10 cellular contexts compared by ENCODE assay signal in genomic region chr11:702731-703461, GRCh38. TPM values are rescaled to one million over a fixed set of nuclear protein-coding genes. Genes with fewer than 3 reads are reported as not detected.
DNase-seq lines count a peak whose midpoint lies in the region; ATAC-seq and TF ChIP-seq lines count a peak whose summit lies in the region.
"Had no signal": no experiment of that assay in that cellular context is flagged by ENCODE, and none has a peak within 500 bp of the region (broad histone marks: within the 10 kb centered on the region; RNA-seq: fewer than 3 reads in every experiment).

No MANE protein-coding gene starts in this region.

- TF ChIP-seq CTCF in Calu3 (IDR thresholded peaks at IDR 0.05; ENCODE audit: unreplicated experiment), result no peak
- TF ChIP-seq CTCF in Panc1 (IDR thresholded peaks at IDR 0.05), result no peak
- no peak for TF ChIP-seq CTCF in esophagus squamous epithelium (IDR thresholded peaks at IDR 0.05)

- DNase-seq in Calu3 (peak; percentile 71), Panc1 (ENCODE audit: low read depth, low spot score) (no peak), esophagus squamous epithelium (lab: John Stamatoyannopoulos, UW) (no peak), pons (ENCODE audit: low spot score) (peak; percentile 21), erythroblast (lab: John Stamatoyannopoulos, UW) (no peak), NCI-H345 treated with DMSO at 0.1 percent for 48 hours (lab: John Stamatoyannopoulos, UW; ENCODE audit: unreplicated experiment) (no peak)
- no peak for DNase-seq in activated CD4-positive, alpha-beta T cell treated with anti-CD3 and anti-CD28 coated beads, Interleukin-2, amount 50 U/mL, for 48 hours
- DNase-seq: CD8-positive, alpha-beta memory T cell; stimulated activated CD4-positive, alpha-beta T cell treated with anti-CD3 and anti-CD28 coated beads, Interleukin-12 subunit alpha, Interleukin-12 subunit beta, amount 100 ng/mL, for 4 hours had no signal

- in situ Hi-C loops in Panc1 (cut with HindIII; ENCODE audit: low pct_unique_long_range_greater_than_20kb, low sequenced_read_pairs), result no loop called here

- ATAC-seq in Panc1, result peak; percentile 43
- no peak for ATAC-seq in HG02763 (IDR thresholded peaks at IDR 0.05; ENCODE audit: unreplicated experiment)

- no peaks in the 10 kb centered on the region; the same call in 1 of the 2 replicates for H3K36me3 ChIP-seq in Panc1 (ENCODE audit: control insufficient read depth, insufficient read depth, low read length)
- H3K36me3 ChIP-seq in esophagus squamous epithelium, result peaks cover 0 to 53% (median 0%) of the 10 kb centered on the region in 3 donors

- POLR2A ChIA-PET in Panc1 (lab: Charles Lee), result interaction anchor here (0.8 kb wide), 1 partner anchor 23 kb away, joined by 15 read pairs; no protein-coding TSS in a partner anchor

- peaks cover 53% of the 10 kb centered on the region for H3K36me3 Mint-ChIP-seq in Calu3 (ENCODE audit: insufficient read depth, unreplicated experiment)

- CTCF ChIA-PET in Calu3 (lab: Charles Lee), result no interaction called here
- CTCF ChIA-PET in Panc1 (lab: Charles Lee), result no interaction called here

- 37 to 45% methylated on average over 7 to 19 of the region's 21 CpGs for WGBS in esophagus squamous epithelium, 2 donors

- H3K27ac Mint-ChIP-seq in Calu3 (ENCODE audit: unreplicated experiment), result peak overlapping the region; percentile 33

- H3K4me3 Mint-ChIP-seq in Calu3 (ENCODE audit: low read depth, unreplicated experiment), result no peak overlapping the region

- no peak overlapping the region for H3K4me3 ChIP-seq in Panc1 (ENCODE audit: low read depth in 2 of 2, low read length in 2 of 2)
- peak overlapping the region in 1 of 4 donors; percentile 9 for H3K4me3 ChIP-seq in esophagus squamous epithelium

- H3K9me3 ChIP-seq in Panc1 (ENCODE audit: control insufficient read depth, insufficient read depth, low read depth, low read length) (no peaks in the 10 kb centered on the region), esophagus squamous epithelium (no peaks in the 10 kb centered on the region)

- peaks cover 58% of the 10 kb centered on the region for H3K4me1 ChIP-seq in Panc1 (ENCODE audit: control insufficient read depth, insufficient read depth, low read length)
- peaks cover 53 to 91% (median 56%) of the 10 kb centered on the region in 3 donors for H3K4me1 ChIP-seq in esophagus squamous epithelium

- no peaks in the 10 kb centered on the region for H3K27me3 ChIP-seq in Panc1 (ENCODE audit: control insufficient read depth, insufficient read depth, low read length)
- H3K27me3 ChIP-seq in esophagus squamous epithelium, result peaks cover 0 to 23% (median 0%) of the 10 kb centered on the region in 4 donors

- H3K27me3 Mint-ChIP-seq in Calu3 (ENCODE audit: unreplicated experiment), result no peaks in the 10 kb centered on the region

- H3K27ac ChIP-seq in Panc1 (ENCODE audit: low read length) (peak overlapping the region; percentile 79), esophagus squamous epithelium (peak overlapping the region; percentile 75 to 98 (median 94))

- H3K9me3 Mint-ChIP-seq in Calu3 (ENCODE audit: low read depth, unreplicated experiment), result no peaks in the 10 kb centered on the region
- H3K9me3 Mint-ChIP-seq: CD8-positive, alpha-beta memory T cell had no signal

- H3K4me1 Mint-ChIP-seq in Calu3 (ENCODE audit: low read depth, unreplicated experiment), result peaks cover 17% of the 10 kb centered on the region

- no peak for TF ChIP-seq POLR2A in esophagus squamous epithelium (IDR thresholded peaks at IDR 0.05)
- no peak for TF ChIP-seq POLR2A in erythroblast (IDR thresholded peaks at IDR 0.05; ENCODE audit: low read length)

- intact Hi-C loops in Calu3 (cut with micrococcal nuclease; ENCODE audit: unreplicated experiment), result loop anchor here (10.0 kb wide), 1 partner anchor 138 kb away; the partner anchor contains the start of genes LMNTD2 and RASSF7
- intact Hi-C loops in Panc1 (cut with micrococcal nuclease; ENCODE audit: unreplicated experiment), result no loop called here
- intact Hi-C loops in esophagus squamous epithelium (cut with DNase I), result no loop called here

- BruUV-seq in Calu3 (replicated peaks; lab: Mats Ljungman, UMichigan), result no TSS peak
- no TSS peak for BruUV-seq in Panc1 (replicated peaks; lab: Mats Ljungman, UMichigan)

RNA-seq across cellular contexts. Expression of gene EPS8L2, which starts 3.1 kb away (rescaled TPM):
- total RNA-seq in Calu3 (2022) (212 and 213 TPM in 2 replicates), Panc1 (2021; ENCODE audit: unreplicated experiment) (256 TPM), esophagus squamous epithelium (100 to 1,000 TPM; 163 to 367 (median 238) TPM)
- 495 TPM for polyA plus RNA-seq in Panc1 (2012; ENCODE audit: insufficient read length)

RNA-seq across cellular contexts. Expression of gene TMEM80, which starts 7.3 kb away (rescaled TPM):
- total RNA-seq in Calu3 (2022), result 21.2 and 29.9 TPM in 2 replicates
- total RNA-seq in Panc1 (2021; ENCODE audit: unreplicated experiment), result 45.2 TPM
- polyA plus RNA-seq in Panc1 (2012; ENCODE audit: insufficient read length), result 35.2 TPM
- 10 to 100 TPM; 16.1 to 55.3 (median 18.1) TPM for total RNA-seq in esophagus squamous epithelium

RNA-seq across cellular contexts. Expression of gene DEAF1, which starts 7.9 kb away (rescaled TPM):
- total RNA-seq in Calu3 (2022) (57.0 and 59.0 TPM in 2 replicates), Panc1 (2021; ENCODE audit: unreplicated experiment) (105 TPM), esophagus squamous epithelium (10 to 100 TPM; 18.3 to 45.0 (median 25.4) TPM)
- polyA plus RNA-seq in Panc1 (2012; ENCODE audit: insufficient read length), result 143 TPM

RNA-seq across cellular contexts. Expression of gene TALDO1, which starts 44.4 kb away (rescaled TPM):
- 359 and 379 TPM in 2 replicates for total RNA-seq in Calu3 (2022)
- total RNA-seq in Panc1 (2021; ENCODE audit: unreplicated experiment), result 257 TPM
- polyA plus RNA-seq in Panc1 (2012; ENCODE audit: insufficient read length), result 397 TPM
- 100 to 1,000 TPM; 311 to 629 (median 504) TPM for total RNA-seq in esophagus squamous epithelium

Comparison
In these comparisons a context has a peak if more than half of its experiments do, and no peak if none do; other contexts are left out.
1. DNase-seq: peak in Calu3 (single experiment) and pons (single experiment); none in Panc1 (single experiment), esophagus squamous epithelium (single experiment), activated CD4-positive, alpha-beta T cell treated with anti-CD3 and anti-CD28 coated beads, Interleukin-2, amount 50 U/mL, for 48 hours (0 of 2), erythroblast (0 of 2) and NCI-H345 treated with DMSO at 0.1 percent for 48 hours (single experiment).